In the genomic region with DNA sequence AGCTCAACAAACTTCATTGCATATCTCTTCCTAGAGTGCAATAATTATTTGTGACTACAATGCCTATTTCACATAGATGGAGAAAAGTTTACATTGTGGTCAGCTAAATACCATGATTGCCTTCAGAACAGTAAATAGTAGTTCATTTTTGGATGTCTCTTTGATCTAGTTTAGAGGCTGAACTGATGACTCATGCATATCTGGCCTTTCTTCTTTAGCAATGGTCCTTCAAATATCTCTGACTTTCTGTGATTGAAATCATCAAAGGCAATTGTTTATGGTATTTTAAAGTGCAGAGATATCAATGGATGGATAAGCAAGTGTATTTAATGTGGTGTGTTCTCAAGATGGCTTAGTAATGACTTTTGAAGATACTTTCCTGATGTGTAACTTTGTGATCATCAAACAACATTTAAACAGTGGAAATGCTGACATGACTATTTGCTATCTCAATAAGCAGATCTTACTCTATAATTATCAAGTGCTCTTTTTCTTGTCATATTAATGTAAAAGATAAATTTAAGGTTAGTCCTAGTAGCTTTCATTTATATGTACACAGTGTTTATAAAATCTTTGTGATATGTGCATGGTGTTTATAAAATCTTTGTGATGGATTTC, we compare ENCODE assay signal across 1 cellular context.
TF ChIP-seq lines count a peak whose summit lies in the region.

No MANE protein-coding gene starts in this region.

TF ChIP-seq in A549, 52 proteins besides CTCF, POLR2A, EP300 and RAD21 (continued from another document):
- no peak for TF ChIP-seq REST (IDR thresholded peaks at IDR 0.05)
- no peak for TF ChIP-seq ZFP36 (IDR thresholded peaks at IDR 0.05; ENCODE audit: borderline replicate concordance, partially characterized antibody)
- TF ChIP-seq ZNF302 (CRISPR knock-in tag; IDR thresholded peaks at IDR 0.05), result no peak
- TF ChIP-seq FOSL2 (IDR thresholded peaks at IDR 0.05), result no peak
- TF ChIP-seq FOSL2 (CRISPR knock-in tag; IDR thresholded peaks at IDR 0.05), result peak; percentile 68
- TF ChIP-seq CHD2 (IDR thresholded peaks at IDR 0.05; ENCODE audit: low read length, partially characterized antibody), result no peak
- no peak for TF ChIP-seq SMC3 (IDR thresholded peaks at IDR 0.05)
- TF ChIP-seq JUNB (IDR thresholded peaks at IDR 0.05), result no peak
- TF ChIP-seq MAZ (IDR thresholded peaks at IDR 0.05; ENCODE audit: borderline replicate concordance, low read depth, low read length), result no peak
- no peak for TF ChIP-seq BCL3 (IDR thresholded peaks at IDR 0.05)
- no peak for TF ChIP-seq ESRRA (IDR thresholded peaks at IDR 0.05; ENCODE audit: borderline replicate concordance, low read length)
- TF ChIP-seq MAFK (IDR thresholded peaks at IDR 0.05; ENCODE audit: partially characterized antibody), result peak; percentile 89
